Comparison of ENCODE assay signal across 1 cellular context in the genomic region with DNA sequence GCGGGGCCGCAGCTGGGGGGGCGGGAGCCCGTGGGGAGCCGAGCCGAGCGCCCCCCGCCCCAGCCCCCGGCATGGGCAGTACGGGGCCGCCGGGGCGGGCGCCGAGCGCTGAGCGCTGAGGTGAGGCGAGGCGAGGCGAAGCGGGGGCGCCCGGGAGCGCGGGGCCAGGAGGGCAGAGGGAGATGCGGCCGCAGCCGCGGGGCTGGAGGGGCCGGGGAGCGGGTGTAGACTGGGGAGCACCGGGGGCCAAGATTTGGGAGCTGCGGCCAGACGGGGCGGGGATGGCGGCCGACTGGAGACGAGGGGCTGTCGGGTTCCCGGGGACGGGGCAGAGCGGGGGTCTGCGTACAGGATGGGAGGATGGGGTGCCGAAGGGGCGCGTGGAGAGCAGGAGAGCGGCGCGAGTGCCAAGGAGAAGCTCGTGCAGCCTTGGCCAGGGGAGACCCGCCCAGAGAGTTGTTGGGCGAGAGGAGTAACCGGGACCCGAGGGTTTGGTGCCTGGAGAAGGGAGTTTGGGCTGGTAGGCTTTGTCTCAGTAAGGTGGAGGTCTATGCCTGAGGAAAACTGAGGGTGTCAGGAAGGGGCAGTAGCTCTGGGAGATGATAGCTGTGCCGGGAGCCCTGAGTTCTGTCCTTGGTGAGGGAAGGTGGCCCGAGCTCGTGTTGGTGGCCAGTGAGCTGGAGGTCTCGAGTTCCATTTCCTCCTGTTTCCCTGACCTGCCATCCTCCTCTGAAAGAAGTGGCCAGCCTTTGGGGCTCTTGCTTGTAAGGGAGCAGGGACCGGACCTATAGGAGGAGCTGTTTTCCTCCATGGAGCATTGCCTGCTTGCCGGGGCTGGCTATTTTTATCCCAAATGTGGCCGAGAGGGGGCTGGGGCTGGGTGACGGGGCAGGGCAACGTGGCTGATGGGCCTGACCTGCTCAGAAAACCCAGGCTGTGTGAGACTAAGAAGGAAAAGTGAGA.
A peak's percentile ranks its signal among the peaks of the same experiment; 100 is the strongest.
TF ChIP-seq lines count a peak whose summit lies in the region.

No MANE protein-coding gene starts in this region.

TF ChIP-seq in GM23338, 12 proteins besides CTCF, POLR2A, EP300 and RAD21:
- no peak for TF ChIP-seq JUNB (IDR thresholded peaks at IDR 0.05; ENCODE audit: unreplicated experiment)
- no peak for TF ChIP-seq REST (IDR thresholded peaks at IDR 0.05; ENCODE audit: unreplicated experiment)
- peak; percentile 39; the same call in 1 of the 2 replicates for TF ChIP-seq POLR2AphosphoS5 (IDR thresholded peaks at IDR 0.05; ENCODE audit: low read depth)
- peak; percentile 63 for TF ChIP-seq CREB1 (CRISPR knock-in tag; IDR thresholded peaks at IDR 0.05; ENCODE audit: low read depth)
- TF ChIP-seq NANOG (IDR thresholded peaks at IDR 0.05; ENCODE audit: borderline replicate concordance), result no peak
